ENCODE assay signal across 24 cellular contexts in genomic region chr6:1513206-1513605, GRCh38.
A peak's percentile ranks its signal among the peaks of the same experiment; 100 is the strongest.
DNase-seq lines count a peak whose midpoint lies in the region; ATAC-seq, FAIRE-seq and TF ChIP-seq lines count a peak whose summit lies in the region.
"Had no signal": no experiment of that assay in that cellular context is flagged by ENCODE, and none has a peak within 500 bp of the region (broad histone marks: within the 10 kb centered on the region; RNA-seq: fewer than 3 reads in every experiment).

No MANE protein-coding gene starts in this region.

- H4K8ac ChIP-seq in IMR-90 (ENCODE audit: low read depth in 2 of 2, low read length in 2 of 2): no peak overlapping the region

- no peak overlapping the region for H3K4ac ChIP-seq in IMR-90 (ENCODE audit: low read depth, low read length)

- no peak overlapping the region for H3K56ac ChIP-seq in IMR-90 (ENCODE audit: extremely low read depth, insufficient read depth, low read length)

- peaks cover 3 to 31% of the 10 kb centered on the region in 2 experiments; a peak in 3 of 5 replicates for H3K27me3 ChIP-seq in HepG2 (ENCODE audit: control insufficient read depth in 1 of 2, insufficient read depth in 2 of 2, low read length in 2 of 2)
- no peaks in the 10 kb centered on the region for H3K27me3 ChIP-seq in right lobe of liver
- peaks cover 28% of the 10 kb centered on the region for H3K27me3 ChIP-seq in IMR-90 (ENCODE audit: control insufficient read depth, insufficient read depth, low read length)
- H3K27me3 ChIP-seq in BE2C: peaks cover 12% of the 10 kb centered on the region
- no peaks in the 10 kb centered on the region for H3K27me3 ChIP-seq in GM23338 (ENCODE audit: insufficient read depth)

- TF ChIP-seq CTCF in HepG2 (CRISPR knock-in tag; IDR thresholded peaks at IDR 0.05): no peak
- TF ChIP-seq CTCF in right lobe of liver (IDR thresholded peaks at IDR 0.05): no peak
- no peak for TF ChIP-seq CTCF in IMR-90 (conservative IDR thresholded peaks at IDR 0.05; ENCODE audit: low read depth, low read length)
- no peak for TF ChIP-seq CTCF in nephron progenitor cell (IDR thresholded peaks at IDR 0.05)
- TF ChIP-seq CTCF in BE2C (IDR thresholded peaks at IDR 0.05; ENCODE audit: low read depth, low read length): no peak
- TF ChIP-seq CTCF in GM23338 (conservative IDR thresholded peaks at IDR 0.05; ENCODE audit: low read depth in 2 of 2): no peak

- DNase-seq in HepG2 (ENCODE audit: low spot score) (no peak), right lobe of liver (no peak), IMR-90 (no peak), nephron progenitor cell (no peak), retina (no peak), BE2C (no peak), GM23338 (ENCODE audit: low spot score) (no peak)
- DNase-seq: 8988T; ACHN; AML-193; C1 segment of cervical spinal cord; Calu3; CD4-positive, alpha-beta memory T cell; COR-L47; DMS53; DMS79 treated with DMSO at 0.1 percent for 48 hours; GF-D8; GM23248; H9; HFFc6 had no signal

- H4K91ac ChIP-seq in IMR-90 (ENCODE audit: insufficient read depth, low read depth, low read length): no peak overlapping the region

- TF ChIP-seq RAD21 in HepG2 (CRISPR knock-in tag; IDR thresholded peaks at IDR 0.05) (no peak), IMR-90 (IDR thresholded peaks at IDR 0.05; ENCODE audit: low read length) (no peak)

- no peak overlapping the region for H2BK20ac ChIP-seq in IMR-90 (ENCODE audit: low read depth, low read length)

- H3K27me3 Mint-ChIP-seq in nephron progenitor cell (ENCODE audit: low read depth, poor library complexity) (peaks cover 13% of the 10 kb centered on the region), GM23338 (ENCODE audit: insufficient read depth, low read depth, poor library complexity) (peaks cover 3% of the 10 kb centered on the region)

- ATAC-seq in HepG2: peak; percentile 60; the same call in 2 of the 3 replicates
- no peak for ATAC-seq in right lobe of liver
- ATAC-seq in IMR-90 (ENCODE audit: low read depth): peak; percentile 72
- no peak for ATAC-seq in GM23338
- ATAC-seq: A549, HCT116 had no signal

- 4% methylated on average over 3 of the region's 3 CpGs for WGBS in HepG2 (ENCODE audit: low lambda C conversion rate)
- 50% methylated on average over 3 of the region's 3 CpGs for WGBS in right lobe of liver (ENCODE audit: insufficient coverage, low coverage, low lambda C conversion rate, missing lambda C conversion rate)
- no CpG with 5 or more reads among the region's 3 CpGs for WGBS in IMR-90 (ENCODE audit: extremely low coverage in 2 of 2, insufficient read length in 1 of 2), 2 experiments

- dilution Hi-C loops in IMR-90 (cut with HindIII; ENCODE audit: low sequenced_read_pairs, unreplicated experiment): no loop called here

- peak overlapping the region; percentile 84 for H3K27ac Mint-ChIP-seq in nephron progenitor cell
- H3K27ac Mint-ChIP-seq in GM23338: no peak overlapping the region
- H3K27ac Mint-ChIP-seq: H9, HFFc6 had no signal

- H2AFZ ChIP-seq in HepG2 (ENCODE audit: low read length) (no peak overlapping the region), IMR-90 (replicated peaks; ENCODE audit: low read length, poor library complexity) (no peak overlapping the region), GM23338 (no peak overlapping the region)
- H2AFZ ChIP-seq: GM23248 had no signal

- H3K4me1 Mint-ChIP-seq in nephron progenitor cell: peaks cover 52% of the 10 kb centered on the region
- peaks cover 23% of the 10 kb centered on the region for H3K4me1 Mint-ChIP-seq in GM23338
- H3K4me1 Mint-ChIP-seq: CD4-positive, alpha-beta memory T cell had no signal

- H3K14ac ChIP-seq in IMR-90 (replicated peaks; ENCODE audit: low read depth, low read length): no peak overlapping the region

- no peaks in the 10 kb centered on the region; the same call in 1 of the 2 replicates for H3K9me2 ChIP-seq in GM23338 (ENCODE audit: insufficient read depth)

- H3K9me1 ChIP-seq in IMR-90 (ENCODE audit: insufficient read depth, low read length): no peaks in the 10 kb centered on the region

- H3K4me3 Mint-ChIP-seq in nephron progenitor cell: no peak overlapping the region
- no peak overlapping the region for H3K4me3 Mint-ChIP-seq in GM23338
- H3K4me3 Mint-ChIP-seq: CD4-positive, alpha-beta memory T cell; H9; HFFc6 had no signal

- no peaks in the 10 kb centered on the region for H3K36me3 ChIP-seq in HepG2 (replicated peaks in 1 of 2; ENCODE audit: control insufficient read depth in 1 of 2, insufficient read depth in 2 of 2, low read length in 2 of 2)
- no peaks in the 10 kb centered on the region for H3K36me3 ChIP-seq in right lobe of liver
- no peaks in the 10 kb centered on the region for H3K36me3 ChIP-seq in IMR-90 (ENCODE audit: control insufficient read depth, insufficient read depth, low read length)
- H3K36me3 ChIP-seq in BE2C: no peaks in the 10 kb centered on the region
- H3K36me3 ChIP-seq in GM23338 (ENCODE audit: insufficient read depth): no peaks in the 10 kb centered on the region

- H3K4me2 ChIP-seq in HepG2 (ENCODE audit: low read depth, low read length) (no peak overlapping the region), IMR-90 (ENCODE audit: low read depth, low read length) (no peak overlapping the region), GM23338 (no peak overlapping the region)
- H3K4me2 ChIP-seq: A549 had no signal

- no peak overlapping the region for H2AK9ac ChIP-seq in IMR-90 (replicated peaks; ENCODE audit: low read depth, low read length, poor library complexity)

- intact Hi-C loops in HepG2 (cut with micrococcal nuclease; ENCODE audit: unreplicated experiment): no loop called here
- intact Hi-C loops in right lobe of liver (cut with DNase I): no loop called here
- intact Hi-C loops in IMR-90 (cut with micrococcal nuclease): no loop called here

- H3K4me1 ChIP-seq in HepG2 (ENCODE audit: insufficient read depth, low read length) (peaks cover 11% of the 10 kb centered on the region; the same call in 1 of the 2 replicates), right lobe of liver (no peaks in the 10 kb centered on the region), IMR-90 (ENCODE audit: control insufficient read depth, insufficient read depth, low read length) (no peaks in the 10 kb centered on the region; the same call in 1 of the 2 replicates), BE2C (no peaks in the 10 kb centered on the region), GM23338 (ENCODE audit: insufficient read depth) (no peaks in the 10 kb centered on the region; the same call in none of the 2 replicates)
- H3K4me1 ChIP-seq: A549 had no signal

- H2AK5ac ChIP-seq in IMR-90 (ENCODE audit: low read depth, low read length): no peak overlapping the region

- no peak overlapping the region for H3K18ac ChIP-seq in IMR-90 (ENCODE audit: low read depth, low read length)

- H3K36me3 Mint-ChIP-seq in nephron progenitor cell (ENCODE audit: low read depth) (no peaks in the 10 kb centered on the region), GM23338 (ENCODE audit: low read depth) (no peaks in the 10 kb centered on the region; the same call in 2 of the 3 replicates)
- H3K36me3 Mint-ChIP-seq: CD4-positive, alpha-beta memory T cell had no signal

- H3K9me3 ChIP-seq in HepG2 (ENCODE audit: low read length) (no peaks in the 10 kb centered on the region), right lobe of liver (no peaks in the 10 kb centered on the region), IMR-90 (ENCODE audit: control insufficient read depth, insufficient read depth, low read length) (no peaks in the 10 kb centered on the region; the same call in 1 of the 2 replicates), BE2C (no peaks in the 10 kb centered on the region)
- H3K9me3 ChIP-seq: A549 had no signal

- no peak overlapping the region for H3K23ac ChIP-seq in IMR-90 (ENCODE audit: low read depth, low read length)

- H3K79me2 ChIP-seq in HepG2 (ENCODE audit: insufficient read depth, low read length) (no peaks in the 10 kb centered on the region), GM23338 (replicated peaks; ENCODE audit: insufficient read depth) (no peaks in the 10 kb centered on the region)

- FAIRE-seq in HepG2 (lab: Jason Lieb, UNC): no peak
- FAIRE-seq: A549, GM12891, GM18507 had no signal

- H3K9ac ChIP-seq in HepG2 (ENCODE audit: insufficient read depth, low read depth, low read length) (no peak overlapping the region), IMR-90 (ENCODE audit: low read depth, low read length) (no peak overlapping the region)
- H3K9ac ChIP-seq: GM23248 had no signal

- no peak overlapping the region for H2BK120ac ChIP-seq in IMR-90 (ENCODE audit: low read depth, low read length)

- TF ChIP-seq POLR2A in HepG2 (IDR thresholded peaks at IDR 0.05; ENCODE audit: insufficient read depth in 1 of 2, low read depth in 2 of 2, low read length in 2 of 2): no peak
- TF ChIP-seq POLR2A in right lobe of liver (IDR thresholded peaks at IDR 0.05): no peak
- no peak for TF ChIP-seq POLR2A in IMR-90 (IDR thresholded peaks at IDR 0.05; ENCODE audit: low read depth, low read length)

- no peaks in the 10 kb centered on the region for H4K20me1 ChIP-seq in HepG2 (ENCODE audit: insufficient read depth, low read length)
- no peaks in the 10 kb centered on the region for H4K20me1 ChIP-seq in IMR-90 (ENCODE audit: insufficient read depth, low read length)
- H4K20me1 ChIP-seq in GM23338 (replicated peaks; ENCODE audit: insufficient read depth): no peaks in the 10 kb centered on the region

- H2BK15ac ChIP-seq in IMR-90 (ENCODE audit: low read depth, low read length): no peak overlapping the region

- POLR2A ChIA-PET in HepG2 (lab: Yijun Ruan, JAX) (no interaction called here), IMR-90 (lab: Charles Lee; ENCODE audit: unreplicated experiment) (no interaction called here)

- H3K4me3 ChIP-seq in HepG2 (replicated peaks in 1 of 3; ENCODE audit: insufficient read depth in 1 of 3, low read depth in 2 of 3, low read length in 3 of 3) (no peak overlapping the region), right lobe of liver (no peak overlapping the region), IMR-90 (ENCODE audit: insufficient read depth, low read depth, low read length) (no peak overlapping the region), BE2C (ENCODE audit: low read depth, low read length) (no peak overlapping the region), GM23338 (no peak overlapping the region)
- H3K4me3 ChIP-seq: A549, GM23248 had no signal

- peaks cover 8% of the 10 kb centered on the region for H3K9me3 Mint-ChIP-seq in nephron progenitor cell
- H3K9me3 Mint-ChIP-seq in GM23338: no peaks in the 10 kb centered on the region; the same call in 2 of the 3 replicates

- in situ Hi-C loops in HepG2 (cut with HindIII; ENCODE audit: extremely low pct_ligation_motif_present, low pct_unique_long_range_greater_than_20kb) (no loop called here), IMR-90 (cut with MboI; ENCODE audit: low sequenced_read_pairs) (no loop called here)

- no peak overlapping the region for H4K5ac ChIP-seq in IMR-90 (ENCODE audit: low read depth, low read length)

- BruUV-seq in HepG2 (replicated peaks; lab: Mats Ljungman, UMichigan) (no TSS peak), IMR-90 (replicated peaks; lab: Mats Ljungman, UMichigan) (no TSS peak)

- no peak overlapping the region for H2BK5ac ChIP-seq in IMR-90 (ENCODE audit: low read depth, low read length, poor library complexity, severe bottlenecking)

- H3K79me1 ChIP-seq in IMR-90 (ENCODE audit: low read depth in 1 of 2, low read length in 2 of 2): no peaks in the 10 kb centered on the region

- CTCF ChIA-PET in HepG2 (lab: Yijun Ruan, JAX; ENCODE audit: low intra/inter-chr PET ratio, low total read pairs): no interaction called here
- CTCF ChIA-PET in IMR-90 (lab: Yijun Ruan, JAX): interaction anchor here (0.6 to 1.4 kb wide), 2 partner anchors 11 to 725 kb away, joined by 3 to 5 read pairs; no protein-coding TSS in a partner anchor

- TF ChIP-seq EP300 in HepG2 (IDR thresholded peaks at IDR 0.05; ENCODE audit: low read depth in 2 of 2, low read length in 2 of 2) (no peak), HepG2 (CRISPR knock-in tag; IDR thresholded peaks at IDR 0.05; ENCODE audit: borderline replicate concordance) (no peak)

- no peaks in the 10 kb centered on the region for H3F3A ChIP-seq in GM23338 (replicated peaks; ENCODE audit: low read depth)

- H3K27ac ChIP-seq in HepG2 (ENCODE audit: extremely low read length, insufficient read depth, low read length) (no peak overlapping the region), right lobe of liver (no peak overlapping the region), IMR-90 (ENCODE audit: insufficient read depth, low read length) (no peak overlapping the region), GM23338 (ENCODE audit: low read depth) (no peak overlapping the region)
- H3K27ac ChIP-seq: A549, GM23248 had no signal

Comparison
In these comparisons a context has a peak if more than half of its experiments do, and no peak if none do; other contexts are left out.
1. ATAC-seq: peak in HepG2 (single experiment) and IMR-90 (single experiment); none in right lobe of liver (0 of 4) and GM23338 (single experiment).